Comparison of ENCODE assay signal across 21 cellular contexts in the genomic region with DNA sequence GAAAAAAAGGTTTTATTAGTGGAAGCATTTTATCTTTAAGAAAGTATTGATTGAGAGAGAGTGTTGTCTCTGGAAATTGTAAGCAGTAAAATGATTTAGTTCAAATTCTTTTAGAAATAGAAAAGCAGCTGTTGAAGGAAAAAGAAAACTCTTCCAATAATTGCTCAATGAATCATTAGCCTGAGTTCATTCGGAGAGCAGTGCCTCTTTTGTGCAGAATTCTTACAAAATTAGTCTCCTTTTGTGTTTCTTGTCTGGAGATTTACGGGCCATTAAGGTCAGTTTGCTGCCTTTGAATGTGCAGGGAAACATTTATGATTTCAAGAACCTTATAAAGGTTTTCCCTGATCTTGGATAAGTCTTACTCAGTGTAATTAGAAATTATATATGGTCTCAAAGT. TPM values are rescaled to one million over a fixed set of nuclear protein-coding genes. Genes with fewer than 3 reads are reported as not detected.
DNase-seq lines count a peak whose midpoint lies in the region; ATAC-seq lines count a peak whose summit lies in the region.
"Had no signal": no experiment of that assay in that cellular context is flagged by ENCODE, and none has a peak within 500 bp of the region (broad histone marks: within the 10 kb centered on the region; RNA-seq: fewer than 3 reads in every experiment).

No MANE protein-coding gene starts in this region.

- H3K36me3 Mint-ChIP-seq in stimulated activated naive B cell treated with anti-CD40 and anti-IgM and Interleukin-4, amounts not matched to agents 10 μg/mL and 1 μg/mL and 100 μg/mL, for 72 hours: peaks cover 0 to 2% of the 10 kb centered on the region in 2 donors
- H3K36me3 Mint-ChIP-seq: immature natural killer cell had no signal

- H3K36me3 ChIP-seq in skeletal muscle satellite cell (ENCODE audit: insufficient read depth, low read length): no peaks in the 10 kb centered on the region
- H3K36me3 ChIP-seq: stomach, upper lobe of left lung had no signal

- no peaks in the 10 kb centered on the region for H3K9me3 ChIP-seq in skeletal muscle satellite cell (replicated peaks; ENCODE audit: low read length)
- H3K9me3 ChIP-seq: stomach, upper lobe of left lung had no signal

- H3K4me3 Mint-ChIP-seq in stimulated activated naive B cell treated with anti-CD40 and anti-IgM and Interleukin-4, amounts not matched to agents 10 μg/mL and 1 μg/mL and 100 μg/mL, for 72 hours: no peak overlapping the region
- H3K4me3 Mint-ChIP-seq: immature natural killer cell; T-helper 1 cell treated with Interleukin-12 subunit alpha and Interleukin-12 subunit beta and Interleukin-4 antibody, amounts not matched to agents 30 μg/mL and 1 μg/mL, for 36 hours had no signal

- no peaks in the 10 kb centered on the region for H3K9me3 Mint-ChIP-seq in stimulated activated naive B cell treated with anti-CD40 and anti-IgM and Interleukin-4, amounts not matched to agents 10 μg/mL and 1 μg/mL and 100 μg/mL, for 72 hours
- H3K9me3 Mint-ChIP-seq: immature natural killer cell; T-helper 1 cell treated with Interleukin-12 subunit alpha and Interleukin-12 subunit beta and Interleukin-4 antibody, amounts not matched to agents 30 μg/mL and 1 μg/mL, for 36 hours had no signal

- no peaks in the 10 kb centered on the region for H3K27me3 Mint-ChIP-seq in stimulated activated naive B cell treated with anti-CD40 and anti-IgM and Interleukin-4, amounts not matched to agents 10 μg/mL and 1 μg/mL and 100 μg/mL, for 72 hours

- H3K4me1 ChIP-seq in skeletal muscle satellite cell (ENCODE audit: control insufficient read depth, insufficient read depth, low read length): peaks cover 57% of the 10 kb centered on the region
- H3K4me1 ChIP-seq: upper lobe of left lung had no signal

- peak overlapping the region; percentile 30 for H3K4me3 ChIP-seq in skeletal muscle satellite cell (ENCODE audit: low read length)
- H3K4me3 ChIP-seq: lung, stomach, upper lobe of left lung had no signal

- no peaks in the 10 kb centered on the region for H3K27me3 ChIP-seq in skeletal muscle satellite cell (ENCODE audit: control insufficient read depth, insufficient read depth, low read length)
- H3K27me3 ChIP-seq: stomach, upper lobe of left lung had no signal

- peak overlapping the region; percentile 61 for H3K4me2 ChIP-seq in skeletal muscle satellite cell (ENCODE audit: low read length)

- ATAC-seq in stimulated activated naive B cell treated with anti-CD40 and anti-IgM and Interleukin-4, amounts not matched to agents 10 μg/mL and 1 μg/mL and 100 μg/mL, for 72 hours (replicated peaks): no peak
- no peak for ATAC-seq in HG03565 (IDR thresholded peaks at IDR 0.05; ENCODE audit: unreplicated experiment)

- no peak overlapping the region for H3K27ac Mint-ChIP-seq in stimulated activated naive B cell treated with anti-CD40 and anti-IgM and Interleukin-4, amounts not matched to agents 10 μg/mL and 1 μg/mL and 100 μg/mL, for 72 hours
- H3K27ac Mint-ChIP-seq: immature natural killer cell; T-helper 1 cell treated with Interleukin-12 subunit alpha and Interleukin-12 subunit beta and Interleukin-4 antibody, amounts not matched to agents 30 μg/mL and 1 μg/mL, for 36 hours had no signal

- H3K9ac ChIP-seq in skeletal muscle satellite cell (ENCODE audit: low read depth, low read length): peak overlapping the region; percentile 76

- H3K4me1 Mint-ChIP-seq in stimulated activated naive B cell treated with anti-CD40 and anti-IgM and Interleukin-4, amounts not matched to agents 10 μg/mL and 1 μg/mL and 100 μg/mL, for 72 hours: peaks cover 3 to 11% of the 10 kb centered on the region in 2 donors
- H3K4me1 Mint-ChIP-seq: immature natural killer cell had no signal

- peak; percentile 68 for DNase-seq in ELR (ENCODE audit: low read depth)
- peak; percentile 20 for DNase-seq in RPMI7951 (ENCODE audit: low read depth)
- peak; percentile 58 for DNase-seq in fibroblast of peridontal ligament (ENCODE audit: extremely low read depth)
- DNase-seq in Ammon's horn (ENCODE audit: low spot score): no peak
- no peak for DNase-seq in stimulated activated naive B cell treated with anti-CD40 and anti-IgM and Interleukin-4, amounts not matched to agents 10 μg/mL and 1 μg/mL and 100 μg/mL, for 72 hours
- DNase-seq: activated CD4-positive, alpha-beta T cell treated with anti-CD3 and anti-CD28 coated beads, Interleukin-2, amount 50 U/mL, for 4 hours; activated gamma-delta T cell; amygdala; effector CD4-positive, alpha-beta T cell; head of caudate nucleus; immature natural killer cell; Karpas-422; NCI-H1092 treated with DMSO at 0.1 percent for 48 hours; NCI-H2171; stimulated activated CD4-positive, alpha-beta T cell treated with anti-CD3 and anti-CD28 coated beads, Interleukin-4, amount 100 ng/mL, for 1 hour; stomach; upper lobe of left lung had no signal

RNA-seq across cellular contexts. Expression of a gene that starts 49.2 kb away (rescaled TPM):
- 3.1 and 4.2 TPM in 2 replicates for total RNA-seq in RPMI7951 (2014; rRNA removed; shearing (Covaris generic))
- total RNA-seq in skeletal muscle satellite cell (2012; rRNA removed): 0.51 and 2.2 TPM in 2 replicates

Comparison
In these comparisons a context has a peak if more than half of its experiments do, and no peak if none do; other contexts are left out.
1. DNase-seq: peak in ELR (single experiment), RPMI7951 (single experiment) and fibroblast of peridontal ligament (single experiment); none in Ammon's horn (single experiment) and stimulated activated naive B cell treated with anti-CD40 and anti-IgM and Interleukin-4, amounts not matched to agents 10 μg/mL and 1 μg/mL and 100 μg/mL, for 72 hours (single experiment).